ENCODE assay signal across 21 cellular contexts in the genomic region with DNA sequence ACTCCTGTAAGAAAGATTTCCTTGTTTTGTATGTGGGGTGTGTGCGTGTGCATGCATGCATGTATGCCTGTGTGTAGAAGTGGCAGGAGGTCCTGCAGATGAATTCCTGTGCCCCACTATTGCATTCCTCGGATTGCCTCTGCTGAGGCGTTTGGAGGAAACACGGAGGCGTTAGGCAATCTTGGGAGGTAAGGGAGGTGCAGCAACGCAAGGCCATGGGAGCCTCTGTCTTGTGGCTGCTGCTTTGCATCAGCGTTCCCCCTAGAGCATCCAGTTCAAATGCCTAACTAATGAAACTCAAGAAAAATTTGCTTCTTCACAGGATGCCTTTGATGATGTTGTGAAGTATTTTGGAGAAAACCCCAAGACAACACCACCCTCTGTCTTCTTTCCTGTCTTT.
"Had no signal": no experiment of that assay in that cellular context is flagged by ENCODE, and none has a peak within 500 bp of the region (broad histone marks: within the 10 kb centered on the region; RNA-seq: fewer than 3 reads in every experiment).

No MANE protein-coding gene starts in this region.

- H3K9me3 ChIP-seq: colonic mucosa, esophagus squamous epithelium, gastrocnemius medialis, heart right ventricle, left lung, lower lobe of right lung had no signal

- H3K36me3 ChIP-seq: colonic mucosa had no signal

- H3K27me3 ChIP-seq: colonic mucosa, esophagus squamous epithelium, gastrocnemius medialis, heart right ventricle, left lung had no signal

- H3K4me3 ChIP-seq: colonic mucosa, esophagus squamous epithelium, gastrocnemius medialis, heart right ventricle, left lung, lower lobe of right lung had no signal

- H3K27ac ChIP-seq: colonic mucosa, epithelial cell of prostate, esophagus squamous epithelium, gastrocnemius medialis, heart right ventricle, left lung, lower lobe of right lung had no signal

- H3K9me3 Mint-ChIP-seq: dendritic cell treated with granulocyte-macrophage colony-stimulating factor and Interleukin-4, amounts not matched to agents 40 ng/mL and 50 ng/mL, for 4 days had no signal

- H3K4me3 Mint-ChIP-seq: dendritic cell treated with granulocyte-macrophage colony-stimulating factor and Interleukin-4, amounts not matched to agents 40 ng/mL and 50 ng/mL, for 4 days had no signal

- H3K27ac Mint-ChIP-seq: dendritic cell treated with granulocyte-macrophage colony-stimulating factor and Interleukin-4, amounts not matched to agents 40 ng/mL and 50 ng/mL, for 4 days had no signal

- DNase-seq: colonic mucosa; cortex of kidney; effector CD4-positive, alpha-beta T cell; effector memory CD4-positive, alpha-beta T cell; esophagus squamous epithelium; foreskin fibroblast; foreskin melanocyte; gastrocnemius medialis; glutamatergic neuron; head of caudate nucleus; heart right ventricle; hippocampal formation; left cardiac atrium; left lung; left ventricle myocardium superior; lower lobe of right lung; mesenchymal stem cell; midbrain had no signal

- ATAC-seq: esophagus mucosa, gastrocnemius medialis, heart right ventricle, left cardiac atrium, left lung, left ventricle myocardium superior, lower lobe of right lung had no signal

- H3K4me1 ChIP-seq: colonic mucosa, esophagus squamous epithelium, gastrocnemius medialis, lower lobe of right lung had no signal
